23 cellular contexts compared by ENCODE assay signal in the genomic region with DNA sequence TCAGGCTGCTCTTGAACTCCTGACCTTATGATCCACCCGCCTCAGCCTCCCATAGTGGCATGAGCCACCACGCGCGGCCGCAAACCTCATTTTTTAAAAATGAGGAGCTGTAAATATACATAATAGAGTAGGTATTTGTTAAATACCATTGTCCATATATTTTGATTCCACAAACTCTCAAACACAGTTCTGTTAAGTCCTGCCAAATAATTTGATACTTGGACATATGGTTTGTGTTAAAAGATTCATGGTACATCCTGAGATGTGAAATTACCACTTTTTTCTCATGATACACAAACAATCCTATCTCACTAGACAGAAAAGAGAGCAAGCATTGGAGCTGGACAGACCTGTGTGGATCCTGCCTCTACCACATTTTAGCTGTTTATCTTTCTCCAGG.
"Had no signal": no experiment of that assay in that cellular context is flagged by ENCODE, and none has a peak within 500 bp of the region (broad histone marks: within the 10 kb centered on the region; RNA-seq: fewer than 3 reads in every experiment).

No MANE protein-coding gene starts in this region.

- DNase-seq: activated CD4-positive, alpha-beta memory T cell treated with anti-CD3 and anti-CD28 coated beads, Interleukin-2, amount 10 ng/mL, durations not matched to agents 7 days and 5 days; activated CD4-positive, alpha-beta T cell treated with anti-CD3 and anti-CD28 coated beads for 48 hours; activated effector memory CD4-positive, alpha-beta T cell treated with Interleukin-2 at 50 U/mL for 16 hours; activated naive CD4-positive, alpha-beta T cell treated with anti-CD3 and anti-CD28 coated beads for 36 hours; activated naive CD8-positive, alpha-beta T cell treated with anti-CD3 and anti-CD28 coated beads, Interleukin-2, amount 10 ng/mL, durations not matched to agents 7 days and 5 days; activated T-cell treated with anti-CD3 and anti-CD28 coated beads, Interleukin-2, amount 50 U/mL, for 72 hours; amygdala; brain microvascular endothelial cell; central memory CD4-positive, alpha-beta T cell; colonic mucosa; endodermal cell; esophagus squamous epithelium; glutamatergic neuron; left ventricle myocardium inferior; natural killer cell; ovary; stimulated activated CD4-positive, alpha-beta T cell treated with anti-CD3 and anti-CD28 coated beads, Interleukin-4, amount 100 ng/mL, for 4 hours; substantia nigra; tibial artery had no signal

- H3K4me2 ChIP-seq: hepatocyte had no signal

- H3K36me3 Mint-ChIP-seq: activated naive CD8-positive, alpha-beta T cell treated with anti-CD3 and anti-CD28 coated beads, Interleukin-2, amount 10 ng/mL, durations not matched to agents 7 days and 5 days; natural killer cell had no signal

- H3K4me3 ChIP-seq: colonic mucosa, esophagus squamous epithelium, hepatocyte, left ventricle myocardium inferior, ovary, prostate gland, tibial artery had no signal

- H3K36me3 ChIP-seq: brain microvascular endothelial cell, colonic mucosa, esophagus squamous epithelium, left ventricle myocardium inferior, ovary, prostate gland, tibial artery had no signal

- H3K9me3 ChIP-seq: colonic mucosa, esophagus squamous epithelium, left ventricle myocardium inferior, ovary, prostate gland, tibial artery had no signal

- H3K4me3 Mint-ChIP-seq: activated CD4-positive, alpha-beta memory T cell treated with anti-CD3 and anti-CD28 coated beads, Interleukin-2, amount 10 ng/mL, durations not matched to agents 7 days and 5 days; activated naive CD4-positive, alpha-beta T cell treated with anti-CD3 and anti-CD28 coated beads for 36 hours; activated naive CD8-positive, alpha-beta T cell treated with anti-CD3 and anti-CD28 coated beads, Interleukin-2, amount 10 ng/mL, durations not matched to agents 7 days and 5 days; activated T-cell treated with anti-CD3 and anti-CD28 coated beads, Interleukin-2, amount 50 U/mL, for 72 hours; endodermal cell; natural killer cell; stimulated activated naive CD8-positive, alpha-beta T cell treated with anti-CD3 and anti-CD28 coated beads, Interleukin-15, Interleukin-2, amounts not matched to agents 100 ng/mL and 50 ng/mL, for 24 hours; T-helper 1 cell treated with Interleukin-12 subunit alpha and Interleukin-12 subunit beta and Interleukin-4 antibody, amounts not matched to agents 30 μg/mL and 1 μg/mL, for 36 hours had no signal

- ATAC-seq: activated T-cell treated with anti-CD3 and anti-CD28 coated beads, Interleukin-2, amount 50 U/mL, for 72 hours; natural killer cell had no signal

- H3K4me1 ChIP-seq: colonic mucosa, esophagus squamous epithelium, left ventricle myocardium inferior, prostate gland had no signal

- H3K4me1 Mint-ChIP-seq: activated CD4-positive, alpha-beta memory T cell treated with anti-CD3 and anti-CD28 coated beads, Interleukin-2, amount 10 ng/mL, durations not matched to agents 7 days and 5 days; activated naive CD8-positive, alpha-beta T cell treated with anti-CD3 and anti-CD28 coated beads, Interleukin-2, amount 10 ng/mL, durations not matched to agents 7 days and 5 days; endodermal cell; natural killer cell had no signal

- H3K27me3 Mint-ChIP-seq: activated CD4-positive, alpha-beta memory T cell treated with anti-CD3 and anti-CD28 coated beads, Interleukin-2, amount 10 ng/mL, durations not matched to agents 7 days and 5 days; activated naive CD8-positive, alpha-beta T cell treated with anti-CD3 and anti-CD28 coated beads, Interleukin-2, amount 10 ng/mL, durations not matched to agents 7 days and 5 days had no signal

- H2AFZ ChIP-seq: hepatocyte had no signal

- H3K27me3 ChIP-seq: brain microvascular endothelial cell, colonic mucosa, esophagus squamous epithelium, hepatocyte, ovary, tibial artery had no signal

- H3K27ac Mint-ChIP-seq: activated CD4-positive, alpha-beta memory T cell treated with anti-CD3 and anti-CD28 coated beads, Interleukin-2, amount 10 ng/mL, durations not matched to agents 7 days and 5 days; activated naive CD4-positive, alpha-beta T cell treated with anti-CD3 and anti-CD28 coated beads for 36 hours; activated naive CD8-positive, alpha-beta T cell treated with anti-CD3 and anti-CD28 coated beads, Interleukin-2, amount 10 ng/mL, durations not matched to agents 7 days and 5 days; activated T-cell treated with anti-CD3 and anti-CD28 coated beads, Interleukin-2, amount 50 U/mL, for 72 hours; endodermal cell; natural killer cell; stimulated activated naive CD8-positive, alpha-beta T cell treated with anti-CD3 and anti-CD28 coated beads, Interleukin-15, Interleukin-2, amounts not matched to agents 100 ng/mL and 50 ng/mL, for 24 hours; T-helper 1 cell treated with Interleukin-12 subunit alpha and Interleukin-12 subunit beta and Interleukin-4 antibody, amounts not matched to agents 30 μg/mL and 1 μg/mL, for 36 hours had no signal

- H3K27ac ChIP-seq: colonic mucosa, esophagus squamous epithelium, left ventricle myocardium inferior, ovary, prostate gland, tibial artery had no signal

- H3K9me3 Mint-ChIP-seq: activated CD4-positive, alpha-beta memory T cell treated with anti-CD3 and anti-CD28 coated beads, Interleukin-2, amount 10 ng/mL, durations not matched to agents 7 days and 5 days; activated naive CD8-positive, alpha-beta T cell treated with anti-CD3 and anti-CD28 coated beads, Interleukin-2, amount 10 ng/mL, durations not matched to agents 7 days and 5 days; activated T-cell treated with anti-CD3 and anti-CD28 coated beads, Interleukin-2, amount 50 U/mL, for 72 hours; endodermal cell; stimulated activated naive CD8-positive, alpha-beta T cell treated with anti-CD3 and anti-CD28 coated beads, Interleukin-15, Interleukin-2, amounts not matched to agents 100 ng/mL and 50 ng/mL, for 24 hours; T-helper 1 cell treated with Interleukin-12 subunit alpha and Interleukin-12 subunit beta and Interleukin-4 antibody, amounts not matched to agents 30 μg/mL and 1 μg/mL, for 36 hours had no signal
